8 cellular contexts compared by ENCODE assay signal in the genomic region with DNA sequence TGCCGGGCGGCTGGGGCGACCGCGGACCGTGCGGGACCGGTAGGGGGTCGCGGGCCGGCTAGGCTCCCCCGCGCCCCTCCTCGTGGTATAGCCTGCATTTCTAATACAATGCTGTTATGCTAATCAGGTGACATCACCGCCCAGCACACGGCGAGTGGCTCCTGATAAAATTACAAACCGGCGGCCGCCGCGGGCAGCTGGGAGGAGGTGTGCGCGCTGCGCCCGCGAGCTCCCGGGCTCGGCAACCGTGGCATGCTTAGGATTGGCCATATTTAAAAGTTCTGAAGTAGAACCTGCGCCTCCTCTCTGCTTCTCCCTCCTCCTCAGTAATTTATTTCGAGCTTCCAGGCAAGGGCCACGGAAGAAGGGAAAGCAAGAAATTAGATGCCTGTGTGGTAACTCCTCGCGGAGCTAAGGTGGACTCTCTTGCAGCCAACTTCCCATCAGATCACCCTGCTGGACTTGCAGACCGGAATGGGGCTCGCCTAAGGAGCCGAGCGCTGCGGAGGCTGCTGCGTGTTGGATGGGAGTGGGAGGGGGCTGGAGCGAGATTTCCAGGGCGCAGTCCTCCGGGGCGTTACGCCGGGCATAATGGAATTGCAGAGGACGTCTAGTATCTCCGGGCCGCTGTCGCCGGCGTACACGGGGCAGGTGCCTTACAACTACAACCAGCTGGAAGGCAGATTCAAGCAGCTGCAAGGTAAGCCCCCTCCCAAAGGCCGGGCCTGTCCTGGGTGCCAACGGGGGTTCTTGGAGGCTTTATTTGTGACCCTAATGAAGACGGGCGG.
DNase-seq lines count a peak whose midpoint lies in the region; ATAC-seq and TF ChIP-seq lines count a peak whose summit lies in the region.

No MANE protein-coding gene starts in this region.

- no peaks in the 10 kb centered on the region for H3K9me3 ChIP-seq in IMR-90 (ENCODE audit: control insufficient read depth, insufficient read depth, low read length)

- peaks cover 21% of the 10 kb centered on the region for H3K4me1 ChIP-seq in IMR-90 (ENCODE audit: control insufficient read depth, insufficient read depth, low read length)

- in situ Hi-C loops in IMR-90 (cut with MboI; ENCODE audit: low sequenced_read_pairs), result no loop called here

- H2AFZ ChIP-seq in IMR-90 (replicated peaks; ENCODE audit: low read length, poor library complexity), result peak overlapping the region; percentile 71

- H3K79me1 ChIP-seq in IMR-90 (ENCODE audit: low read depth in 1 of 2, low read length in 2 of 2), result peaks cover 21 to 73% of the 10 kb centered on the region in 2 experiments

- peak overlapping the region; percentile 31; the same call in 1 of the 2 replicates for H4K91ac ChIP-seq in IMR-90 (ENCODE audit: insufficient read depth, low read depth, low read length)

- peak overlapping the region; percentile 30 for H2AK9ac ChIP-seq in IMR-90 (replicated peaks; ENCODE audit: low read depth, low read length, poor library complexity)

- no peak overlapping the region; the same call in 1 of the 2 replicates for H3K18ac ChIP-seq in IMR-90 (ENCODE audit: low read depth, low read length)

- H2BK120ac ChIP-seq in IMR-90 (ENCODE audit: low read depth, low read length), result peak overlapping the region; percentile 74

- H4K8ac ChIP-seq in IMR-90 (ENCODE audit: low read depth in 2 of 2, low read length in 2 of 2), result peak overlapping the region; percentile 23 to 71; a peak in 2 of 4 replicates

- peak overlapping the region; percentile 86; the same call in 1 of the 2 replicates for H3K23ac ChIP-seq in IMR-90 (ENCODE audit: low read depth, low read length)

- peak overlapping the region; percentile 3; the same call in 1 of the 2 replicates for H3K27ac ChIP-seq in IMR-90 (ENCODE audit: insufficient read depth, low read length)

- ATAC-seq in GM21526 (IDR thresholded peaks at IDR 0.05; ENCODE audit: low FRiP score, unreplicated experiment), result peak; percentile 40
- peak; percentile 47 for ATAC-seq in IMR-90 (ENCODE audit: low read depth)
- peak; percentile 67 for ATAC-seq in Right ventricle myocardium superior (ENCODE audit: poor library complexity)

- H2BK5ac ChIP-seq in IMR-90 (ENCODE audit: low read depth, low read length, poor library complexity, severe bottlenecking), result no peak overlapping the region

- peak overlapping the region; percentile 54 for H3K4me3 ChIP-seq in IMR-90 (ENCODE audit: insufficient read depth, low read depth, low read length)

- H3K36me3 ChIP-seq in IMR-90 (ENCODE audit: control insufficient read depth, insufficient read depth, low read length), result no peaks in the 10 kb centered on the region

- no peak overlapping the region for H4K5ac ChIP-seq in IMR-90 (ENCODE audit: low read depth, low read length)

- peak overlapping the region; percentile 87 for H3K4me3 Mint-ChIP-seq in activated naive CD4-positive, alpha-beta T cell treated with anti-CD3 and anti-CD28 coated beads for 36 hours

- no peak for TF ChIP-seq RAD21 in IMR-90 (IDR thresholded peaks at IDR 0.05; ENCODE audit: low read length)

- peak overlapping the region; percentile 99 for H3K27ac Mint-ChIP-seq in activated naive CD4-positive, alpha-beta T cell treated with anti-CD3 and anti-CD28 coated beads for 36 hours

- H3K4ac ChIP-seq in IMR-90 (ENCODE audit: low read depth, low read length), result peak overlapping the region; percentile 85

- H3K9ac ChIP-seq in IMR-90 (ENCODE audit: low read depth, low read length), result peak overlapping the region; percentile 42; the same call in 1 of the 2 replicates

- H3K9me1 ChIP-seq in IMR-90 (ENCODE audit: insufficient read depth, low read length), result peaks cover 3% of the 10 kb centered on the region; the same call in 1 of the 2 replicates

- no peaks in the 10 kb centered on the region for H3K27me3 ChIP-seq in IMR-90 (ENCODE audit: control insufficient read depth, insufficient read depth, low read length)

- intact Hi-C loops in IMR-90 (cut with micrococcal nuclease) (loop anchor here (2.0 kb wide), 1 partner anchor 102 kb away; the partner anchor contains the start of gene SPTBN1), Right ventricle myocardium superior (cut with DNase I) (loop anchor here (10.0 kb wide), 1 partner anchor 56 kb away; no protein-coding TSS in a partner anchor), posterior cingulate gyrus (cut with DNase I) (no loop called here)
- intact Hi-C loops in activated naive CD4-positive, alpha-beta T cell treated with anti-CD3 and anti-CD28 coated beads for 36 hours (cut with micrococcal nuclease), result loop anchor here (1.0 to 5.0 kb wide), 8 partner anchors 31 to 1059 kb away; partner anchors contain the start of genes CHAC2, CLHC1, EML6 and PPP4R3B

- H3K14ac ChIP-seq in IMR-90 (replicated peaks; ENCODE audit: low read depth, low read length), result peak overlapping the region; percentile 84

- CTCF ChIA-PET in IMR-90 (lab: Yijun Ruan, JAX), result interaction anchor here (0.5 to 1.9 kb wide), 4 partner anchors 22 to 382 kb away, joined by 3 to 6 read pairs (median 3); no protein-coding TSS in a partner anchor
- CTCF ChIA-PET in activated naive CD4-positive, alpha-beta T cell treated with anti-CD3 and anti-CD28 coated beads for 36 hours (lab: Charles Lee), result interaction anchor here (0.7 to 7.5 kb wide), 18 partner anchors 14 to 164 kb away, joined by 3 to 68 read pairs (median 4); no protein-coding TSS in a partner anchor

- no peak overlapping the region for H2BK15ac ChIP-seq in IMR-90 (ENCODE audit: low read depth, low read length)

- WGBS in IMR-90 (ENCODE audit: extremely low coverage in 2 of 2, insufficient read length in 1 of 2), 2 experiments, result 7% methylated on average over 23 of the region's 58 CpGs; no CpG with 5 or more reads in 1 of the 2 experiments

- no peak overlapping the region for H3K56ac ChIP-seq in IMR-90 (ENCODE audit: extremely low read depth, insufficient read depth, low read length)

- POLR2A ChIA-PET in IMR-90 (lab: Charles Lee; ENCODE audit: unreplicated experiment), result interaction anchor here (0.6 kb wide), 1 partner anchor 491 kb away, joined by 7 read pairs; no protein-coding TSS in a partner anchor

- DNase-seq in DMS53 (lab: John Stamatoyannopoulos, UW) (peak; percentile 93), IMR-90 (peak; percentile 64), Right ventricle myocardium superior (peak; percentile 70), posterior cingulate gyrus (peak in 6 of 10 donors; percentile 30 to 89 (median 64)), inferior parietal cortex (ENCODE audit: extremely low spot score) (no peak)
- peak; percentile 83 for DNase-seq in activated naive CD4-positive, alpha-beta T cell treated with anti-CD3 and anti-CD28 coated beads for 36 hours

- H3K27me3 Mint-ChIP-seq in activated naive CD4-positive, alpha-beta T cell treated with anti-CD3 and anti-CD28 coated beads for 36 hours (ENCODE audit: low read depth), result no peaks in the 10 kb centered on the region

- H3K4me2 ChIP-seq in IMR-90 (ENCODE audit: low read depth, low read length), result peak overlapping the region; percentile 89

- TF ChIP-seq CTCF in IMR-90 (conservative IDR thresholded peaks at IDR 0.05; ENCODE audit: low read depth, low read length), result no peak

- H3K9me3 Mint-ChIP-seq in activated naive CD4-positive, alpha-beta T cell treated with anti-CD3 and anti-CD28 coated beads for 36 hours, result no peaks in the 10 kb centered on the region

- peaks cover 18% of the 10 kb centered on the region for H3K36me3 Mint-ChIP-seq in activated naive CD4-positive, alpha-beta T cell treated with anti-CD3 and anti-CD28 coated beads for 36 hours (ENCODE audit: low read depth)

- peak overlapping the region; percentile 59 for H2AK5ac ChIP-seq in IMR-90 (ENCODE audit: low read depth, low read length)

- dilution Hi-C loops in IMR-90 (cut with HindIII; ENCODE audit: low sequenced_read_pairs, unreplicated experiment), result no loop called here

- no TSS peak for BruUV-seq in IMR-90 (replicated peaks; lab: Mats Ljungman, UMichigan)

- peaks cover 43% of the 10 kb centered on the region for H3K4me1 Mint-ChIP-seq in activated naive CD4-positive, alpha-beta T cell treated with anti-CD3 and anti-CD28 coated beads for 36 hours (ENCODE audit: low read depth)

- TF ChIP-seq POLR2A in IMR-90 (IDR thresholded peaks at IDR 0.05; ENCODE audit: low read depth, low read length), result no peak
- peak; percentile 41 for TF ChIP-seq POLR2A in Raji (IDR thresholded peaks at IDR 0.05; ENCODE audit: insufficient read depth, low read depth, low read length)

- peaks cover 32% of the 10 kb centered on the region; the same call in 1 of the 2 replicates for H4K20me1 ChIP-seq in IMR-90 (ENCODE audit: insufficient read depth, low read length)

- 0 out of 2 replicates have a peak overlapping the region, but pooled peaks have one; percentile 49 for H2BK20ac ChIP-seq in IMR-90 (ENCODE audit: low read depth, low read length)

TF ChIP-seq in IMR-90, 13 proteins besides CTCF, POLR2A, EP300 and RAD21:
- TF ChIP-seq, protein P1, sequence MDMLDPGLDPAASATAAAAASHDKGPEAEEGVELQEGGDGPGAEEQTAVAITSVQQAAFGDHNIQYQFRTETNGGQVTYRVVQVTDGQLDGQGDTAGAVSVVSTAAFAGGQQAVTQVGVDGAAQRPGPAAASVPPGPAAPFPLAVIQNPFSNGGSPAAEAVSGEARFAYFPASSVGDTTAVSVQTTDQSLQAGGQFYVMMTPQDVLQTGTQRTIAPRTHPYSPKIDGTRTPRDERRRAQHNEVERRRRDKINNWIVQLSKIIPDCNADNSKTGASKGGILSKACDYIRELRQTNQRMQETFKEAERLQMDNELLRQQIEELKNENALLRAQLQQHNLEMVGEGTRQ (IDR thresholded peaks at IDR 0.05; ENCODE audit: low read depth, low read length), result 0 out of 2 replicates have a peak, but pooled peaks have one; percentile 7
- no peak for TF ChIP-seq BHLHE40 (IDR thresholded peaks at IDR 0.05; ENCODE audit: low read depth, low read length)
